Comparison of ENCODE assay signal across 10 cellular contexts in the genomic region with DNA sequence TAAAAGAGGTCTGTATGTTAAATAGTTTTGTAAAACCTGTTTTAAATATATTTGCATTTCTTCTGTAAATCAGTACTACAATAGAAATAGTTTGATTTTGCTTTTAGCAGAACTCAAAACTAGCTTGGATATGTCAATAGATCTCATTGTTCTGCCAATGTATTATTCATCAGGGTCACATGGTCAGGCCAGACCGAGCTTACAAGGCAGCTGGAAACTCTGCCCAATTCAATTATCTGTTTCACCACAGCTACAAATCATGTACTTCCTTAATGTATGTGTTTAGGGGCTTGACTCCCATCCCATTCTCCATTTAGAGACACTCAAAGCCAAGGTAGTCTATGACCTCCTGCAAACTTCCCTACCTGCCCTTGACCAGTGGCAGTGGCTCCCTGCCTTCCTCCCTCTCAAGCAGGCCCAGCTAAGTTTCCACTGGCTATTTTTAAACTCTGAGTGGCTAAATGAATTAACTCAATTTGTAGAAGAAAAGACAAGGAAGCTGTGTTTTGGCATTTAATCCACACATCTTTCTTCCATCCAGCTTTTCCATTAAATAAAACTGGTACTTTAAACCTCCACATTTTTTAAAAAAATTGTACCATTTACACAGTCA. TPM values are rescaled to one million over a fixed set of nuclear protein-coding genes. Genes with fewer than 3 reads are reported as not detected.
DNase-seq lines count a peak whose midpoint lies in the region; ATAC-seq lines count a peak whose summit lies in the region.
"Had no signal": no experiment of that assay in that cellular context is flagged by ENCODE, and none has a peak within 500 bp of the region (broad histone marks: within the 10 kb centered on the region; RNA-seq: fewer than 3 reads in every experiment).

No MANE protein-coding gene starts in this region.

- peak overlapping the region; percentile 96 for H3K27ac ChIP-seq in angular gyrus (ENCODE audit: low read depth, low read length)

- intact Hi-C loops in Right ventricle myocardium superior (cut with DNase I), result no loop called here

- peak; percentile 86 for ATAC-seq in Right ventricle myocardium superior (ENCODE audit: poor library complexity)

- peak; percentile 28 for DNase-seq in HCEC 1CT
- DNase-seq in Right ventricle myocardium superior, result no peak
- DNase-seq in putamen (ENCODE audit: low spot score), result peak; percentile 92
- no peak for DNase-seq in NAMALWA (ENCODE audit: low spot score)
- DNase-seq in activated T-cell treated with anti-CD3 and anti-CD28 coated beads for 4 hours, result no peak
- no peak for DNase-seq in stimulated activated CD4-positive, alpha-beta T cell treated with anti-CD3 and anti-CD28 coated beads, Interleukin-4, amount 100 ng/mL, for 24 hours
- no peak for DNase-seq in T1000 (lab: John Stamatoyannopoulos, UW)
- DNase-seq: effector memory CD4-positive, alpha-beta T cell; naive B cell had no signal

RNA-seq across cellular contexts. Expression of gene SELENOP, which starts 46.4 kb away (rescaled TPM):
- total RNA-seq in Right ventricle myocardium superior, result 292 TPM

Comparison
In these comparisons a context has a peak if more than half of its experiments do, and no peak if none do; other contexts are left out.
1. DNase-seq: peak in HCEC 1CT (single experiment) and putamen (single experiment); none in Right ventricle myocardium superior (single experiment), NAMALWA (single experiment), activated T-cell treated with anti-CD3 and anti-CD28 coated beads for 4 hours (single experiment), stimulated activated CD4-positive, alpha-beta T cell treated with anti-CD3 and anti-CD28 coated beads, Interleukin-4, amount 100 ng/mL, for 24 hours (single experiment) and T1000 (single experiment).